ENCODE assay signal across 8 cellular contexts in genomic region chr16:23640669-23640958, GRCh38.
DNase-seq lines count a peak whose midpoint lies in the region; ATAC-seq, FAIRE-seq and TF ChIP-seq lines count a peak whose summit lies in the region.

No MANE protein-coding gene starts in this region.

- peak; percentile 20 for ATAC-seq in memory B cell (ENCODE audit: low read depth)
- no peak for ATAC-seq in HG02759 (IDR thresholded peaks at IDR 0.05; ENCODE audit: unreplicated experiment)
- no peak for ATAC-seq in HG02885 (IDR thresholded peaks at IDR 0.05; ENCODE audit: poor library complexity, unreplicated experiment)

- in situ Hi-C loops in brain microvascular endothelial cell (cut with HindIII; ENCODE audit: low pct_ligation_motif_present, low sequenced_read_pairs): no loop called here

- H3K27me3 Mint-ChIP-seq in memory B cell: no peaks in the 10 kb centered on the region

- no peaks in the 10 kb centered on the region for H3K9me3 Mint-ChIP-seq in memory B cell

- H3K27ac Mint-ChIP-seq in memory B cell: peak overlapping the region; percentile 96

- H3K27me3 ChIP-seq in GM06990 (replicated peaks; ENCODE audit: control insufficient read depth, insufficient read depth, low read length) (no peaks in the 10 kb centered on the region), brain microvascular endothelial cell (replicated peaks) (no peaks in the 10 kb centered on the region)

- H3K27ac ChIP-seq in KOPT-K1 (ENCODE audit: low read depth, low read length, poor library complexity, severe bottlenecking): peak overlapping the region; percentile 89
- H3K27ac ChIP-seq in brain microvascular endothelial cell: peak overlapping the region; percentile 72

- no peak for FAIRE-seq in urothelium cell line (lab: Jason Lieb, UNC)

- no peaks in the 10 kb centered on the region for H3K9me3 ChIP-seq in KOPT-K1 (ENCODE audit: insufficient read depth, low read length, poor library complexity, severe bottlenecking)

- H3K36me3 Mint-ChIP-seq in memory B cell: peaks cover 17% of the 10 kb centered on the region

- H3K36me3 ChIP-seq in GM06990 (ENCODE audit: control insufficient read depth, insufficient read depth, low read length) (peaks cover 3% of the 10 kb centered on the region), KOPT-K1 (ENCODE audit: insufficient read depth, low read length) (peaks cover 56% of the 10 kb centered on the region), brain microvascular endothelial cell (replicated peaks) (peaks cover 26% of the 10 kb centered on the region)

- H3K4me3 Mint-ChIP-seq in memory B cell: peak overlapping the region; percentile 99

- H3K4me3 ChIP-seq in GM06990 (replicated peaks; ENCODE audit: low read depth, low read length) (peak overlapping the region; percentile 100), brain microvascular endothelial cell (ENCODE audit: low read depth, low read length) (peak overlapping the region; percentile 99)

- TF ChIP-seq CTCF in GM06990 (IDR thresholded peaks at IDR 0.05; ENCODE audit: insufficient read depth, low read length, poor library complexity, severe bottlenecking): no peak
- no peak for TF ChIP-seq CTCF in brain microvascular endothelial cell (IDR thresholded peaks at IDR 0.05; ENCODE audit: low read depth, low read length, missing control alignments)

- H3K4me1 Mint-ChIP-seq in memory B cell: peaks cover 23% of the 10 kb centered on the region

- DNase-seq in GM06990 (ENCODE audit: extremely low read depth, insufficient read length): no peak
- no peak for DNase-seq in brain microvascular endothelial cell
- no peak for DNase-seq in memory B cell (ENCODE audit: low spot score in 2 of 2)
- DNase-seq in urothelium cell line (ENCODE audit: low spot score): peak; percentile 7
- DNase-seq in activated CD4-positive, CD25-positive, alpha-beta regulatory T cell treated with anti-CD3 and anti-CD28 coated beads, Interleukin-2, amount 50 U/mL, for 72 hours: no peak
